Comparison of ENCODE assay signal across 1 cellular context in the genomic region with DNA sequence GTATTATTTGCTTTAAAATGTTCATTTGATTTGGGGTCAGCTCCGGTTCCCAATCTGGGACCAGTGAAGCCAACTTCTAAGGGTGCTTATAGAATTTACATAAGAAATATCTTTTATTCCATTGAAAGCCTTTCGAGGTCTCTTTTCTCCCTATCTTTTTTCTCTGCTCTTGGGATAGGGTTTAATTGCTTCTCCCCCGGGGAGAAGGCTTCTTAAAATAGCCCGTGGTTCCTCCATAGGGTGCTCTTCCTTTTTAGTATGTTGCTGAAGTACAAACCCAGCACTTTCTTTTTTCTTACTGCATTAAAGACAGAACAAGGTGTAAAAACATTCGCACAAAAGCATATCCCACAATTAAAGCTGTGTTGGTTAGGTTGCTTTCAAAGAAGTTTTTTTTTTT.
TF ChIP-seq lines count a peak whose summit lies in the region.

No MANE protein-coding gene starts in this region.

TF ChIP-seq in H1, 55 proteins besides CTCF, POLR2A, EP300 and RAD21:
- no peak for TF ChIP-seq CHD2 (IDR thresholded peaks at IDR 0.05; ENCODE audit: low read length)
- TF ChIP-seq HDAC6 (IDR thresholded peaks at IDR 0.05; ENCODE audit: low read depth, low read length): no peak
- TF ChIP-seq KDM1A (IDR thresholded peaks at IDR 0.05; ENCODE audit: borderline replicate concordance, low read length): no peak
